ENCODE assay signal across 17 cellular contexts in the genomic region with DNA sequence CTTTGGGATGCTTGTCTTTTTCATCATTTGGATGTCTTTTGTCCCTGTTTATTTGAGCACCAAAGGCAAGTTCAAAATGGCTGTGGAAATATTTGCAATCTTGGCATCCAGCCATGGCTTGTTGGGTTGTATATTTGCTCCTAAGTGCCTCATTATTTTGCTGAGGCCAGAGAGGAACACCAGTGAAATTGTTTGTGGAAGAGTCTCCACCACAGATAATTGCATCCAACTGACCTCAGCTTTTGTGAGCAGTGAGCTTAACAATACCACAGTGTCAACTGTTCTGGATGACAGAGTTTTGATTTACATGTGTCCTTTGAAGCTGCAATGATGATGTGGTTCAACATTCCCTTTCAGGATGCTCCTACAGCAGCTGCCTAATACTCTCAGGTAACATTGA.
A peak's percentile ranks its signal among the peaks of the same experiment; 100 is the strongest.
DNase-seq lines count a peak whose midpoint lies in the region; TF ChIP-seq lines count a peak whose summit lies in the region.
"Had no signal": no experiment of that assay in that cellular context is flagged by ENCODE, and none has a peak within 500 bp of the region (broad histone marks: within the 10 kb centered on the region; RNA-seq: fewer than 3 reads in every experiment).

No MANE protein-coding gene starts in this region.

- BruUV-seq in Caco-2 (replicated peaks; lab: Mats Ljungman, UMichigan) = no TSS peak

- CTCF ChIA-PET in Caco-2 (lab: Charles Lee) = no interaction called here

- no peak overlapping the region for H3K4me3 ChIP-seq in fibroblast of pulmonary artery (replicated peaks; ENCODE audit: low read depth, low read length)
- no peak overlapping the region for H3K4me3 ChIP-seq in spleen
- no peak overlapping the region for H3K4me3 ChIP-seq in Caco-2 (ENCODE audit: low read depth, low read length)
- H3K4me3 ChIP-seq: GM12878, vagina had no signal

- H3K36me3 ChIP-seq in spleen = no peaks in the 10 kb centered on the region
- H3K36me3 ChIP-seq in Caco-2 (ENCODE audit: control insufficient read depth, insufficient read depth, low read length) = no peaks in the 10 kb centered on the region
- H3K36me3 ChIP-seq: vagina had no signal

- TF ChIP-seq CTCF in fibroblast of pulmonary artery (IDR thresholded peaks at IDR 0.05; ENCODE audit: low read length, missing control alignments) (no peak), spleen (IDR thresholded peaks at IDR 0.05 in 8 of 11, conservative IDR thresholded peaks at IDR 0.05 in 3 of 11) (no peak), nephron progenitor cell (IDR thresholded peaks at IDR 0.05) (no peak), Caco-2 (IDR thresholded peaks at IDR 0.05; ENCODE audit: insufficient read depth in 1 of 2, low read depth in 1 of 2, low read length in 1 of 2, severe bottlenecking in 1 of 2, unreplicated experiment in 1 of 2) (no peak)

- H3K27me3 ChIP-seq in spleen (replicated peaks in 1 of 7) (no peaks in the 10 kb centered on the region), Caco-2 (replicated peaks; ENCODE audit: control insufficient read depth, insufficient read depth, low read length) (no peaks in the 10 kb centered on the region)
- H3K27me3 ChIP-seq: vagina had no signal

- TF ChIP-seq POLR2A in spleen (IDR thresholded peaks at IDR 0.05) = no peak

- H3K4me3 Mint-ChIP-seq in nephron progenitor cell (no peak overlapping the region), Caco-2 (ENCODE audit: unreplicated experiment) (no peak overlapping the region)
- H3K4me3 Mint-ChIP-seq: activated CD4-positive, alpha-beta memory T cell treated with anti-CD3 and anti-CD28 coated beads for 36 hours; activated naive CD4-positive, alpha-beta T cell treated with anti-CD3 and anti-CD28 coated beads, Interleukin-2, amount 50 U/mL, for 24 hours; activated T-cell treated with anti-CD3 and anti-CD28 coated beads, Interleukin-2, amount 50 U/mL, for 24 hours; IgD-negative memory B cell had no signal

- intact Hi-C loops in spleen (cut with DNase I; ENCODE audit: low total_unique reads) = no loop called here
- intact Hi-C loops in Caco-2 (cut with micrococcal nuclease; ENCODE audit: unreplicated experiment) = no loop called here

- peaks cover 5% of the 10 kb centered on the region for H3K4me1 Mint-ChIP-seq in nephron progenitor cell
- no peaks in the 10 kb centered on the region for H3K4me1 Mint-ChIP-seq in Caco-2 (ENCODE audit: low read depth, unreplicated experiment)
- H3K4me1 Mint-ChIP-seq: activated naive CD4-positive, alpha-beta T cell treated with anti-CD3 and anti-CD28 coated beads, Interleukin-2, amount 50 U/mL, for 24 hours had no signal

- no peak overlapping the region for H3K27ac ChIP-seq in spleen
- H3K27ac ChIP-seq: C4-2B, vagina had no signal

- DNase-seq in Ammon's horn (ENCODE audit: low spot score) (peak; percentile 74), NCI-H1105 treated with DMSO at 0.1 percent for 48 hours (lab: John Stamatoyannopoulos, UW) (peak; percentile 92), NCI-H510A (lab: John Stamatoyannopoulos, UW) (peak; percentile 16), fibroblast of pulmonary artery (ENCODE audit: low read depth) (peak; percentile 8), spleen (no peak), GDM1 (lab: John Stamatoyannopoulos, UW) (no peak), nephron progenitor cell (no peak), Caco-2 (no peak)
- DNase-seq: activated CD4-positive, alpha-beta memory T cell treated with anti-CD3 and anti-CD28 coated beads for 36 hours; activated T-cell treated with anti-CD3 and anti-CD28 coated beads, Interleukin-2, amount 50 U/mL, for 24 hours; NCI-H1092 treated with DMSO at 0.1 percent for 48 hours; stimulated activated CD4-positive, alpha-beta T cell treated with anti-CD3 and anti-CD28 coated beads, Interleukin-2, amount 100 ng/mL, for 48 hours had no signal

- no peak overlapping the region for H3K27ac Mint-ChIP-seq in nephron progenitor cell
- no peak overlapping the region for H3K27ac Mint-ChIP-seq in Caco-2 (ENCODE audit: unreplicated experiment)
- H3K27ac Mint-ChIP-seq: activated CD4-positive, alpha-beta memory T cell treated with anti-CD3 and anti-CD28 coated beads for 36 hours; activated naive CD4-positive, alpha-beta T cell treated with anti-CD3 and anti-CD28 coated beads, Interleukin-2, amount 50 U/mL, for 24 hours; activated T-cell treated with anti-CD3 and anti-CD28 coated beads, Interleukin-2, amount 50 U/mL, for 24 hours; IgD-negative memory B cell had no signal

- H3K27me3 Mint-ChIP-seq in nephron progenitor cell (ENCODE audit: low read depth, poor library complexity) (no peaks in the 10 kb centered on the region), Caco-2 (ENCODE audit: insufficient read depth, unreplicated experiment) (peaks cover 5% of the 10 kb centered on the region)
- H3K27me3 Mint-ChIP-seq: activated CD4-positive, alpha-beta memory T cell treated with anti-CD3 and anti-CD28 coated beads for 36 hours; activated T-cell treated with anti-CD3 and anti-CD28 coated beads, Interleukin-2, amount 50 U/mL, for 24 hours; IgD-negative memory B cell had no signal

- H3K9me3 ChIP-seq in spleen (no peaks in the 10 kb centered on the region), Caco-2 (no peaks in the 10 kb centered on the region)
- H3K9me3 ChIP-seq: vagina had no signal

- H3K36me3 Mint-ChIP-seq in nephron progenitor cell (ENCODE audit: low read depth) = no peaks in the 10 kb centered on the region
- H3K36me3 Mint-ChIP-seq in Caco-2 (ENCODE audit: insufficient read depth, unreplicated experiment) = no peaks in the 10 kb centered on the region
- H3K36me3 Mint-ChIP-seq: activated CD4-positive, alpha-beta memory T cell treated with anti-CD3 and anti-CD28 coated beads for 36 hours; activated naive CD4-positive, alpha-beta T cell treated with anti-CD3 and anti-CD28 coated beads, Interleukin-2, amount 50 U/mL, for 24 hours; IgD-negative memory B cell had no signal

- H3K4me1 ChIP-seq in spleen (no peaks in the 10 kb centered on the region), Caco-2 (no peaks in the 10 kb centered on the region)
- H3K4me1 ChIP-seq: vagina had no signal

- H3K9me3 Mint-ChIP-seq in nephron progenitor cell (no peaks in the 10 kb centered on the region), Caco-2 (ENCODE audit: unreplicated experiment) (no peaks in the 10 kb centered on the region)
- H3K9me3 Mint-ChIP-seq: activated CD4-positive, alpha-beta memory T cell treated with anti-CD3 and anti-CD28 coated beads for 36 hours; activated naive CD4-positive, alpha-beta T cell treated with anti-CD3 and anti-CD28 coated beads, Interleukin-2, amount 50 U/mL, for 24 hours; activated T-cell treated with anti-CD3 and anti-CD28 coated beads, Interleukin-2, amount 50 U/mL, for 24 hours; IgD-negative memory B cell had no signal

- POLR2A ChIA-PET in Caco-2 (lab: Charles Lee) = no interaction called here

Comparison
In these comparisons a context has a peak if more than half of its experiments do, and no peak if none do; other contexts are left out.
1. DNase-seq: peak in Ammon's horn (single experiment), NCI-H1105 treated with DMSO at 0.1 percent for 48 hours (single experiment), NCI-H510A (single experiment) and fibroblast of pulmonary artery (single experiment); none in spleen (single experiment), GDM1 (single experiment), nephron progenitor cell (single experiment) and Caco-2 (0 of 2).